ENCODE assay signal across 1 cellular context in genomic region chr11:63913866-63914830, GRCh38.
TF ChIP-seq lines count a peak whose summit lies in the region.

No MANE protein-coding gene starts in this region.

TF ChIP-seq in HepG2, 621 proteins besides CTCF, POLR2A, EP300 and RAD21:
- no peak for TF ChIP-seq HNRNPLL (IDR thresholded peaks at IDR 0.05; ENCODE audit: low read depth, low read length, poor library complexity, severe bottlenecking)
- TF ChIP-seq FOXO4 (CRISPR knock-in tag; conservative IDR thresholded peaks at IDR 0.05): 0 out of 2 replicates have a peak, but pooled peaks have one; percentile 39
- no peak for TF ChIP-seq ZNF160 (CRISPR knock-in tag; IDR thresholded peaks at IDR 0.05)
- TF ChIP-seq FOXP1 (IDR thresholded peaks at IDR 0.05): no peak
- TF ChIP-seq FOXP1 (CRISPR knock-in tag; IDR thresholded peaks at IDR 0.05): no peak
- no peak for TF ChIP-seq NBN (conservative IDR thresholded peaks at IDR 0.05)
- TF ChIP-seq ELF1 (CRISPR knock-in tag; IDR thresholded peaks at IDR 0.05): no peak
- no peak for TF ChIP-seq ZNF543 (CRISPR knock-in tag; IDR thresholded peaks at IDR 0.05)
TF ChIP-seq in HepG2: peak in this region for 1.
